ENCODE assay signal across 1 cellular context in the genomic region with DNA sequence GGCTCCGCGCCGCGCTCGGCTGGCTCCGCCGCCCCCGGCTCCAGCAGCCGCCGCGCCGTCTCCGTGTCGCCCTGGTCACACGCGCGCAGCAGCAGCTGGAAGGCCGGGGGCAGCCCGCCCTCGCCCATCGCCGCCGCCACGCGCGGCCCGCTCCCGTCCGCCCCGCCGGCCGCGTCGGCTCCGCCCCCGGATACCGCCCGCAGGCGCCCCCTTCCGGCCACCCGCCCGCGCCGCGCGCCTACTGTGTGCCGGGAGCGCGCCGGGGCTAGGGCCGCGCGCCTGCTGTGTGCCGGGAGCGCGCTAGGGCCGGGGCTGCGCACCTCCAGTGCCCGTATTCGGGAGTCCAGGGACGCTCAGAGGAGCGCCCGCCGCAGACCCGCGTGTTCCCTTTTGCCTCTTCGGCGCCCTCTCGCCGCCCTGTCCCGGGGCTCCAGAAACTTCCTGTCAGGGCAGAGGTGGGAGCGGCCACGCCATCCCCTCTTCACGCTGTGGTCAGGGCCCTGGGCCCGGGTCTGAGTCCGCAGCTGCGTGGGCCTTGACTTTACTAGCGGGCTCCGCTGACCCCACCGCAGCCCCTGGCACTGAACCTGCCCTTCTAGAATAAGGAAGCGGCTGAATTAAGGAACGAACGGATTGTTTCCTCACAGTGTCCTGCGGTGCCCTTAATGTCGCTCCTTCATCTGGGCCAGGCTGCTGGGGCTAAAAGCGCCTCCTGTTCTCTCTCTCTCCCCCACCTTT.
TF ChIP-seq lines count a peak whose summit lies in the region.

A gene (minus strand): TSS at position 192 of the 738 bp plus-strand sequence. CDS start 64 bp downstream, at position 128.

TF ChIP-seq in H1, 55 proteins besides CTCF, POLR2A, EP300 and RAD21:
- TF ChIP-seq SIRT6 (IDR thresholded peaks at IDR 0.05; ENCODE audit: low read length) (no peak), FOSL1 (IDR thresholded peaks at IDR 0.05; ENCODE audit: insufficient read depth, low read depth, low read length) (no peak), CTBP2 (IDR thresholded peaks at IDR 0.05; ENCODE audit: borderline replicate concordance, insufficient read depth, insufficient read length, low read length) (no peak), JUND (IDR thresholded peaks at IDR 0.05; ENCODE audit: low read length) (no peak), EGR1 (IDR thresholded peaks at IDR 0.05; ENCODE audit: borderline replicate concordance, low read depth, low read length) (peak; percentile 85), ASH2L (IDR thresholded peaks at IDR 0.05; ENCODE audit: low read length) (peak; percentile 69), SIX5 (IDR thresholded peaks at IDR 0.05; ENCODE audit: low read depth, low read length) (no peak), KDM4A (IDR thresholded peaks at IDR 0.05; ENCODE audit: low read depth, low read length, severe bottlenecking) (peak; percentile 50), RBBP5 (IDR thresholded peaks at IDR 0.05; ENCODE audit: borderline replicate concordance, low read depth, low read length) (no peak; the same call in 1 of the 2 replicates), TAF1 (IDR thresholded peaks at IDR 0.05; ENCODE audit: low read depth, low read length) (peak; percentile 48; the same call in 1 of the 2 replicates), BACH1 (IDR thresholded peaks at IDR 0.05; ENCODE audit: low read length) (no peak), NRF1 (IDR thresholded peaks at IDR 0.05; ENCODE audit: low read depth, low read length) (peak; percentile 10; the same call in 1 of the 2 replicates), CHD2 (IDR thresholded peaks at IDR 0.05; ENCODE audit: low read length) (no peak), TEAD4 (IDR thresholded peaks at IDR 0.05; ENCODE audit: low read depth, low read length) (no peak), PHF8 (conservative IDR thresholded peaks at IDR 0.05; ENCODE audit: low read depth, low read length) (peak; percentile 59; the same call in 1 of the 2 replicates)
- TF ChIP-seq, protein P1, sequence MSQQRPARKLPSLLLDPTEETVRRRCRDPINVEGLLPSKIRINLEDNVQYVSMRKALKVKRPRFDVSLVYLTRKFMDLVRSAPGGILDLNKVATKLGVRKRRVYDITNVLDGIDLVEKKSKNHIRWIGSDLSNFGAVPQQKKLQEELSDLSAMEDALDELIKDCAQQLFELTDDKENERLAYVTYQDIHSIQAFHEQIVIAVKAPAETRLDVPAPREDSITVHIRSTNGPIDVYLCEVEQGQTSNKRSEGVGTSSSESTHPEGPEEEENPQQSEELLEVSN (IDR thresholded peaks at IDR 0.05), result peak; percentile 66; the same call in 1 of the 2 replicates
